25 cellular contexts compared by ENCODE assay signal in genomic region chr1:238139713-238140112, GRCh38.
DNase-seq lines count a peak whose midpoint lies in the region; ATAC-seq and TF ChIP-seq lines count a peak whose summit lies in the region.
"Had no signal": no experiment of that assay in that cellular context is flagged by ENCODE, and none has a peak within 500 bp of the region (broad histone marks: within the 10 kb centered on the region; RNA-seq: fewer than 3 reads in every experiment).

No MANE protein-coding gene starts in this region.

- no TSS peak for BruUV-seq in mammary epithelial cell (replicated peaks; lab: Mats Ljungman, UMichigan)

- POLR2A ChIA-PET in HEK293T (lab: Yijun Ruan, JAX): no interaction called here

- DNase-seq in Daoy (ENCODE audit: low read depth) (peak; percentile 8), mammary epithelial cell (peak; percentile 84), kidney tubule cell (ENCODE audit: low spot score) (peak; percentile 35), anterior cingulate cortex (lab: John Stamatoyannopoulos, UW) (no peak), HEK293T (ENCODE audit: extremely low spot score) (no peak)
- DNase-seq: GDM1, HCEC 1CT, Karpas-422, MV-4-11, NCI-H1105 treated with DMSO at 0.1 percent for 48 hours, NCI-H146, NCI-H1930, NCI-H446, NCI-H524 treated with DMSO at 0.1 percent for 48 hours, NCI-H774, PC-9, Right ventricle myocardium superior, RPMI8226 had no signal

- H3K36me3 ChIP-seq in OCI-LY3 (replicated peaks; ENCODE audit: low read depth, low read length) (peaks cover 2% of the 10 kb centered on the region), mammary epithelial cell (ENCODE audit: insufficient read depth, low read length) (no peaks in the 10 kb centered on the region)
- H3K36me3 ChIP-seq: SJSA1 had no signal

- peaks cover 27% of the 10 kb centered on the region for H3K4me1 ChIP-seq in OCI-LY3 (ENCODE audit: low read length)
- H3K4me1 ChIP-seq in mammary epithelial cell (ENCODE audit: insufficient read depth, low read length): peaks cover 6% of the 10 kb centered on the region
- H3K4me1 ChIP-seq: SJSA1 had no signal

- no peaks in the 10 kb centered on the region for H3K9me3 ChIP-seq in OCI-LY3 (ENCODE audit: insufficient read depth, low read length)
- H3K9me3 ChIP-seq in mammary epithelial cell (replicated peaks; ENCODE audit: insufficient read depth, low read length): no peaks in the 10 kb centered on the region

- H3K4me2 ChIP-seq in OCI-LY3 (ENCODE audit: low read length) (peak overlapping the region; percentile 71), mammary epithelial cell (ENCODE audit: insufficient read depth, low read depth, low read length) (no peak overlapping the region)
- H3K4me2 ChIP-seq: PC-9 had no signal

- CTCF ChIA-PET in mammary epithelial cell (lab: Charles Lee; ENCODE audit: low non-redundant PET): no interaction called here
- CTCF ChIA-PET in HEK293T (lab: Yijun Ruan, JAX): no interaction called here

- no peak for ATAC-seq in esophagus mucosa
- ATAC-seq in GM18868 (IDR thresholded peaks at IDR 0.05; ENCODE audit: unreplicated experiment): no peak
- ATAC-seq: HepG2 had no signal

- dilution Hi-C loops in mammary epithelial cell (cut with HindIII; ENCODE audit: low sequenced_read_pairs): no loop called here

- 0 out of 2 replicates have a peak overlapping the region, but pooled peaks have one; percentile 60 for H2AFZ ChIP-seq in OCI-LY3 (ENCODE audit: low read depth, low read length)
- peak overlapping the region; percentile 47 for H2AFZ ChIP-seq in mammary epithelial cell (ENCODE audit: low read depth, low read length)
- H2AFZ ChIP-seq: PC-9 had no signal

- H3K4me3 ChIP-seq in OCI-LY3 (ENCODE audit: low read length) (peak overlapping the region; percentile 43), mammary epithelial cell (replicated peaks in 1 of 3; ENCODE audit: insufficient read depth in 1 of 3, low read depth in 2 of 3, low read length in 3 of 3) (no peak overlapping the region)
- H3K4me3 ChIP-seq: GM12878, PC-9, SJSA1 had no signal

- TF ChIP-seq CTCF in OCI-LY3 (IDR thresholded peaks at IDR 0.05; ENCODE audit: low read depth, low read length): no peak
- no peak for TF ChIP-seq CTCF in mammary epithelial cell (conservative IDR thresholded peaks at IDR 0.05 in 1 of 2, IDR thresholded peaks at IDR 0.05 in 1 of 2; ENCODE audit: extremely low read depth in 1 of 2, insufficient read depth in 1 of 2, low read depth in 1 of 2, low read length in 2 of 2)

- no peaks in the 10 kb centered on the region for H3K79me2 ChIP-seq in OCI-LY3 (ENCODE audit: low read length)
- H3K79me2 ChIP-seq in mammary epithelial cell (ENCODE audit: insufficient read depth, low read length): no peaks in the 10 kb centered on the region

- H4K20me1 ChIP-seq in OCI-LY3 (ENCODE audit: insufficient read depth, low read length): no peaks in the 10 kb centered on the region
- no peaks in the 10 kb centered on the region for H4K20me1 ChIP-seq in mammary epithelial cell (ENCODE audit: insufficient read depth, low read length)

- intact Hi-C loops in mammary epithelial cell (cut with micrococcal nuclease): no loop called here

- H3K27ac ChIP-seq in OCI-LY3 (ENCODE audit: low read length): peak overlapping the region; percentile 64
- H3K27ac ChIP-seq in mammary epithelial cell (ENCODE audit: insufficient read depth, low read depth, low read length): no peak overlapping the region
- H3K27ac ChIP-seq: HL-60, PC-9, SJSA1 had no signal

- no peak overlapping the region; the same call in 1 of the 2 replicates for H3K9ac ChIP-seq in OCI-LY3 (ENCODE audit: low read length)
- H3K9ac ChIP-seq in mammary epithelial cell (ENCODE audit: insufficient read depth, low read length): no peak overlapping the region

- WGBS in mammary epithelial cell (ENCODE audit: low coverage, missing lambda C conversion rate): 25% methylated on average over 2 of the region's 2 CpGs

- in situ Hi-C loops in mammary epithelial cell (cut with MboI; ENCODE audit: low sequenced_read_pairs in 2 of 2): no loop called here

- H3K27me3 ChIP-seq in OCI-LY3 (ENCODE audit: low read depth, low read length) (no peaks in the 10 kb centered on the region), mammary epithelial cell (ENCODE audit: insufficient read depth, low read length) (no peaks in the 10 kb centered on the region)
- H3K27me3 ChIP-seq: SJSA1 had no signal

TF ChIP-seq in HEK293T, 16 proteins besides CTCF, POLR2A, EP300 and RAD21:
- TF ChIP-seq SUZ12 (IDR thresholded peaks at IDR 0.05) (no peak), CTBP1 (IDR thresholded peaks at IDR 0.05; ENCODE audit: borderline replicate concordance) (no peak), TARDBP (IDR thresholded peaks at IDR 0.05) (no peak), FOXK2 (IDR thresholded peaks at IDR 0.05) (no peak), BHLHE40 (IDR thresholded peaks at IDR 0.05; ENCODE audit: borderline replicate concordance) (no peak), LEF1 (IDR thresholded peaks at IDR 0.05; ENCODE audit: borderline replicate concordance) (no peak), L3MBTL2 (conservative IDR thresholded peaks at IDR 0.05) (no peak), HDGF (IDR thresholded peaks at IDR 0.05; ENCODE audit: borderline replicate concordance) (no peak), ZNF384 (IDR thresholded peaks at IDR 0.05) (no peak), PKNOX1 (IDR thresholded peaks at IDR 0.05) (no peak), FOXM1 (IDR thresholded peaks at IDR 0.05; ENCODE audit: borderline replicate concordance) (no peak), ELF4 (IDR thresholded peaks at IDR 0.05) (no peak), ARNT (IDR thresholded peaks at IDR 0.05) (no peak), SP1 (IDR thresholded peaks at IDR 0.05) (no peak), NFRKB (IDR thresholded peaks at IDR 0.05) (no peak), FOXA1 (IDR thresholded peaks at IDR 0.05) (no peak)

Comparison
In these comparisons a context has a peak if more than half of its experiments do, and no peak if none do; other contexts are left out.
1. DNase-seq: peak in Daoy (single experiment), mammary epithelial cell (single experiment) and kidney tubule cell (single experiment); none in anterior cingulate cortex (0 of 58) and HEK293T (single experiment).